8 cellular contexts compared by ENCODE assay signal in the genomic region with DNA sequence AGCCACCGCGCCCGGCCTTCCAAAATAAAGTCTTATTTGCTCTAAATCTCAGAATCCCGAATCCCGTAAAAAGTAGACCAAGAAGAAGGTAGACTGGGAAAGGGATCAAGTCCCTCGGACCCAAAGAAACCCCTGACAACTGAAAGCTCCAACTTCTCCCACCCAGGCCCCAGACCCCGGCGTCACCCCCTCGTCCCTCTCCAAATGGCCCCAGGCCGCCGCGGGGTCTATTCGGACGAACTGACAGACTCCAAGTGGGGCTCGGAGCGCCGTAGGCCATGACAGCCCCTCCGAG. TPM values are rescaled to one million over a fixed set of nuclear protein-coding genes. Genes with fewer than 3 reads are reported as not detected.
DNase-seq lines count a peak whose midpoint lies in the region; ATAC-seq and TF ChIP-seq lines count a peak whose summit lies in the region.

No MANE protein-coding gene starts in this region.

- H4K20me1 ChIP-seq in DND-41 (ENCODE audit: insufficient read depth, low read length) (peaks cover 44% of the 10 kb centered on the region), PC-9 (ENCODE audit: insufficient read depth) (peaks cover 50% of the 10 kb centered on the region)

- no peak for DNase-seq in DND-41
- DNase-seq in PC-9 = no peak
- DNase-seq in epithelial cell of prostate (ENCODE audit: low read depth, low spot score) = no peak
- no peak for DNase-seq in AG08395 (ENCODE audit: low spot score)
- no peak for DNase-seq in COR-L47 (lab: John Stamatoyannopoulos, UW)
- DNase-seq in NCI-H128 (lab: John Stamatoyannopoulos, UW; ENCODE audit: unreplicated experiment) = no peak

- H2AFZ ChIP-seq in DND-41 (ENCODE audit: low read depth, low read length) (peak overlapping the region; percentile 45; the same call in 1 of the 2 replicates), PC-9 (peak overlapping the region; percentile 67; the same call in 1 of the 2 replicates), parathyroid adenoma (peak overlapping the region; percentile 93)

- intact Hi-C loops in PC-9 (cut with micrococcal nuclease; ENCODE audit: unreplicated experiment) = loop anchor here (1.0 to 2.0 kb wide), 2 partner anchors 17 to 338 kb away; no protein-coding TSS in a partner anchor

- TF ChIP-seq CTCF in DND-41 (IDR thresholded peaks at IDR 0.05; ENCODE audit: borderline replicate concordance, extremely low read depth, low read length, poor library complexity, severe bottlenecking) (no peak), PC-9 (conservative IDR thresholded peaks at IDR 0.05) (no peak), parathyroid adenoma (IDR thresholded peaks at IDR 0.05) (no peak)

- H3K9ac ChIP-seq in DND-41 (ENCODE audit: low read depth, low read length) (peak overlapping the region; percentile 93), parathyroid adenoma (peak overlapping the region; percentile 49)

- H3K79me2 ChIP-seq in DND-41 (ENCODE audit: insufficient read depth, low read length) = peaks cover 61% of the 10 kb centered on the region
- peaks cover 52% of the 10 kb centered on the region for H3K79me2 ChIP-seq in PC-9 (ENCODE audit: low read depth)
- peaks cover 26% of the 10 kb centered on the region for H3K79me2 ChIP-seq in parathyroid adenoma

- POLR2A ChIA-PET in PC-9 (lab: Charles Lee; ENCODE audit: unreplicated experiment) = no interaction called here

- BruUV-seq in PC-9 (replicated peaks; lab: Mats Ljungman, UMichigan) = no TSS peak

- ATAC-seq in DND-41 (ENCODE audit: insufficient read depth, low read depth) (no peak), GM21786 (IDR thresholded peaks at IDR 0.05; ENCODE audit: unreplicated experiment) (no peak)

- H3K4me3 ChIP-seq in DND-41 (ENCODE audit: low read depth in 1 of 2, low read length in 2 of 2) = peak overlapping the region; percentile 75 to 90; a peak in 3 of 4 replicates
- H3K4me3 ChIP-seq in PC-9 = peak overlapping the region; percentile 68
- peak overlapping the region; percentile 81 for H3K4me3 ChIP-seq in parathyroid adenoma (ENCODE audit: low read depth, low read length)

- 0 out of 2 replicates have a peak, but pooled peaks cover 5% of the 10 kb centered on the region for H3K9me2 ChIP-seq in PC-9 (ENCODE audit: insufficient read depth)

- CTCF ChIA-PET in PC-9 (lab: Charles Lee) = interaction anchor here (0.6 kb wide), 1 partner anchor 75 kb away, joined by 7 read pairs; no protein-coding TSS in a partner anchor

- H3K4me1 ChIP-seq in DND-41 (ENCODE audit: insufficient read depth, low read length) = peaks cover 39% of the 10 kb centered on the region
- peaks cover 23% of the 10 kb centered on the region for H3K4me1 ChIP-seq in PC-9 (replicated peaks; ENCODE audit: insufficient read depth)
- no peaks in the 10 kb centered on the region for H3K4me1 ChIP-seq in parathyroid adenoma

- peaks cover 13% of the 10 kb centered on the region; the same call in 1 of the 2 replicates for H3F3A ChIP-seq in PC-9 (ENCODE audit: insufficient read depth, low read depth)

- peak overlapping the region; percentile 97 for H3K27ac ChIP-seq in DND-41 (ENCODE audit: low read length)
- peak overlapping the region; percentile 69 for H3K27ac ChIP-seq in PC-9
- peak overlapping the region; percentile 83 for H3K27ac ChIP-seq in epithelial cell of prostate
- H3K27ac ChIP-seq in parathyroid adenoma = peak overlapping the region; percentile 67

- H3K36me3 ChIP-seq in DND-41 (ENCODE audit: insufficient read depth, low read length) (peaks cover 36% of the 10 kb centered on the region), PC-9 (ENCODE audit: low read depth) (peaks cover 11% of the 10 kb centered on the region), parathyroid adenoma (ENCODE audit: control insufficient read depth, insufficient read depth, low read length) (no peaks in the 10 kb centered on the region)

- H3K27me3 ChIP-seq in DND-41 (ENCODE audit: insufficient read depth, low read length, poor library complexity) (no peaks in the 10 kb centered on the region), PC-9 (ENCODE audit: insufficient read depth, low read depth) (no peaks in the 10 kb centered on the region), parathyroid adenoma (ENCODE audit: control insufficient read depth, insufficient read depth, low read length) (no peaks in the 10 kb centered on the region)

- H3K4me2 ChIP-seq in DND-41 (ENCODE audit: insufficient read depth, low read length) = peak overlapping the region; percentile 84
- peak overlapping the region; percentile 92 for H3K4me2 ChIP-seq in PC-9
- peak overlapping the region; percentile 84 for H3K4me2 ChIP-seq in parathyroid adenoma (ENCODE audit: low read length)

- no peaks in the 10 kb centered on the region for H3K9me3 ChIP-seq in DND-41 (ENCODE audit: insufficient read depth, low read length, severe bottlenecking)
- no peaks in the 10 kb centered on the region for H3K9me3 ChIP-seq in PC-9 (ENCODE audit: insufficient read depth, low read depth)
- H3K9me3 ChIP-seq in parathyroid adenoma (ENCODE audit: control insufficient read depth, low read length) = no peaks in the 10 kb centered on the region

RNA-seq across cellular contexts. Expression of a gene that starts 0.5 kb away (rescaled TPM):
- 66.5 and 67.4 TPM in 2 replicates for total RNA-seq in PC-9 (2021)

RNA-seq across cellular contexts. Expression of a gene that starts 14.4 kb away (rescaled TPM):
- total RNA-seq in PC-9 (2021) = 257 and 417 TPM in 2 replicates

RNA-seq across cellular contexts. Expression of a gene that starts 37.4 kb away (rescaled TPM):
- 61.1 and 68.2 TPM in 2 replicates for total RNA-seq in PC-9 (2021)

RNA-seq across cellular contexts. Expression of a gene that starts 56.5 kb away (rescaled TPM):
- total RNA-seq in PC-9 (2021) = 1.4 TPM in 2 replicates
